Comparison of ENCODE assay signal across 16 cellular contexts in the genomic region with DNA sequence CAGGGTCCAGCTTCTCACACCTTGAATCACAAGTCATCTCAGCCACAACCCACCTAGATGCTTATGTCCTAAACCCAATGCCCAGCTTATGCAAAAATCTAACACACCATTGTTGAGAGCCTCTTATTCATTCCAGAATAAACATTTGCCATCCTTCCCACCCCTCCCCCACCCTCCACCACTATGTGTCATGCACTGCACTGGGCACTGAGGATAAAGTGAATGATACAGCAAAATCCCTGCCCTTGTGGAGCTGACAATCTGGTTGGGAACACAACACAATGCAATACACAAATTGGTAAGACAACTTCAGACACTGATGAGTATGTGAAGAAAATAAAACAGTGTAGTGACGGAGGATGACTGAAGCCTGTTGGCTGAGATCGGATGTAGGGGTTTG. TPM values are rescaled to one million over a fixed set of nuclear protein-coding genes. Genes with fewer than 3 reads are reported as not detected.
DNase-seq lines count a peak whose midpoint lies in the region; ATAC-seq, FAIRE-seq and TF ChIP-seq lines count a peak whose summit lies in the region.
"Had no signal": no experiment of that assay in that cellular context is flagged by ENCODE, and none has a peak within 500 bp of the region (broad histone marks: within the 10 kb centered on the region; RNA-seq: fewer than 3 reads in every experiment).

No MANE protein-coding gene starts in this region.

- H3K36me3 ChIP-seq in CD8-positive, alpha-beta memory T cell (ENCODE audit: insufficient read depth, low read length), result no peaks in the 10 kb centered on the region
- H3K36me3 ChIP-seq in bronchial epithelial cell (ENCODE audit: control insufficient read depth, insufficient read depth, low read length) (peaks cover 5% of the 10 kb centered on the region), BE2C (no peaks in the 10 kb centered on the region)
- H3K36me3 ChIP-seq: stomach had no signal

- H3K9me3 Mint-ChIP-seq in CD8-positive, alpha-beta memory T cell, result peaks cover 0 to 3% (median 0%) of the 10 kb centered on the region in 5 donors
- H3K9me3 Mint-ChIP-seq in HFFc6 (no peaks in the 10 kb centered on the region), naive B cell (no peaks in the 10 kb centered on the region)

- no peaks in the 10 kb centered on the region for H3K27me3 ChIP-seq in CD8-positive, alpha-beta memory T cell (ENCODE audit: insufficient read depth, low read length, poor library complexity, severe bottlenecking)
- H3K27me3 ChIP-seq in bronchial epithelial cell (ENCODE audit: control insufficient read depth, insufficient read depth, low read length), result no peaks in the 10 kb centered on the region
- H3K27me3 ChIP-seq in BE2C, result peaks cover 44% of the 10 kb centered on the region
- H3K27me3 ChIP-seq: stomach had no signal

- no peak overlapping the region for H3K4me3 ChIP-seq in CD8-positive, alpha-beta memory T cell (ENCODE audit: low read length)
- H3K4me3 ChIP-seq in bronchial epithelial cell (ENCODE audit: low read depth, low read length) (no peak overlapping the region), BE2C (ENCODE audit: low read depth, low read length) (no peak overlapping the region)
- H3K4me3 ChIP-seq: stomach had no signal

- H3K27ac ChIP-seq in CD8-positive, alpha-beta memory T cell (ENCODE audit: low read depth, low read length), result no peak overlapping the region
- H3K27ac ChIP-seq: stomach had no signal

- H3K4me1 Mint-ChIP-seq in CD8-positive, alpha-beta memory T cell, result peaks cover 35 to 42% (median 41%) of the 10 kb centered on the region in 3 donors
- H3K4me1 Mint-ChIP-seq in HFFc6 (ENCODE audit: low read depth) (peaks cover 48% of the 10 kb centered on the region), naive B cell (peaks cover 35 to 48% (median 48%) of the 10 kb centered on the region in 3 donors)

- no peak for DNase-seq in CD8-positive, alpha-beta memory T cell
- no peak for DNase-seq in HFFc6
- DNase-seq in bronchial epithelial cell (ENCODE audit: low read depth), result peak; percentile 73
- DNase-seq in naive B cell, result no peak
- DNase-seq in BE2C, result no peak
- DNase-seq in GM19238 (ENCODE audit: insufficient read length, low spot score), result no peak
- DNase-seq: activated CD8-positive, alpha-beta memory T cell treated with anti-CD3 and anti-CD28 coated beads for 24 hours; amniotic stem cell; C1 segment of cervical spinal cord; foreskin fibroblast; NCI-H2029 treated with DMSO at 0.1 percent for 48 hours; stomach had no signal

- H3K9me3 ChIP-seq in CD8-positive, alpha-beta memory T cell (ENCODE audit: low read length), result no peaks in the 10 kb centered on the region
- H3K9me3 ChIP-seq in BE2C, result no peaks in the 10 kb centered on the region; the same call in 1 of the 2 replicates
- H3K9me3 ChIP-seq: stomach had no signal

- H3K36me3 Mint-ChIP-seq in CD8-positive, alpha-beta memory T cell, result peaks cover 0 to 14% (median 0%) of the 10 kb centered on the region in 3 donors
- H3K36me3 Mint-ChIP-seq in HFFc6 (ENCODE audit: low read depth), result no peaks in the 10 kb centered on the region
- H3K36me3 Mint-ChIP-seq in naive B cell, result no peaks in the 10 kb centered on the region

- peaks cover 30% of the 10 kb centered on the region for H3K4me1 ChIP-seq in CD8-positive, alpha-beta memory T cell (ENCODE audit: insufficient read depth, low read length)
- peaks cover 4% of the 10 kb centered on the region for H3K4me1 ChIP-seq in BE2C

- H3K4me3 Mint-ChIP-seq in CD8-positive, alpha-beta memory T cell, result peak overlapping the region; percentile 15 to 93 (median 84)
- H3K4me3 Mint-ChIP-seq in HFFc6 (no peak overlapping the region), naive B cell (peak overlapping the region in 6 of 8 donors; percentile 9 to 98 (median 77))

- FAIRE-seq in bronchial epithelial cell (lab: Jason Lieb, UNC), result no peak
- FAIRE-seq: GM12892 had no signal

- H3K27me3 Mint-ChIP-seq in CD8-positive, alpha-beta memory T cell, result peaks cover 0 to 2% of the 10 kb centered on the region in 2 donors
- no peaks in the 10 kb centered on the region for H3K27me3 Mint-ChIP-seq in HFFc6 (ENCODE audit: insufficient read depth)
- no peaks in the 10 kb centered on the region for H3K27me3 Mint-ChIP-seq in naive B cell

- H3K27ac Mint-ChIP-seq in CD8-positive, alpha-beta memory T cell, result peak overlapping the region in 5 of 8 donors; percentile 53 to 95 (median 75)
- H3K27ac Mint-ChIP-seq in HFFc6, result peak overlapping the region; percentile 53
- H3K27ac Mint-ChIP-seq in naive B cell, result peak overlapping the region in 1 of 6 donors; percentile 23

- CTCF ChIA-PET in CD8-positive, alpha-beta memory T cell (lab: Charles Lee), result interaction anchor here (1.0 to 3.6 kb wide), 4 partner anchors 11 to 77 kb away, joined by 4 to 10 read pairs (median 8); no protein-coding TSS in a partner anchor

- no peak for TF ChIP-seq CTCF in HFFc6 (IDR thresholded peaks at IDR 0.05)
- TF ChIP-seq CTCF in bronchial epithelial cell (IDR thresholded peaks at IDR 0.05; ENCODE audit: insufficient read depth, low read length, severe bottlenecking), result no peak
- TF ChIP-seq CTCF in BE2C (IDR thresholded peaks at IDR 0.05; ENCODE audit: low read depth, low read length), result no peak

- POLR2A ChIA-PET in CD8-positive, alpha-beta memory T cell (lab: Charles Lee), result interaction anchor here (0.6 kb wide), 2 partner anchors 256 to 697 kb away, joined by 3 to 5 read pairs; no protein-coding TSS in a partner anchor

- ATAC-seq in naive B cell (ENCODE audit: low read depth in 2 of 2) (no peak), GM18858 (IDR thresholded peaks at IDR 0.05; ENCODE audit: unreplicated experiment) (no peak), GM19395 (IDR thresholded peaks at IDR 0.05; ENCODE audit: unreplicated experiment) (no peak)
- ATAC-seq: Right ventricle myocardium inferior had no signal

RNA-seq across cellular contexts. Expression of gene GLTP, which starts 1.4 kb away (rescaled TPM):
- 10 to 100 TPM; 39.3 to 42.7 TPM for total RNA-seq in CD8-positive, alpha-beta memory T cell
- 67.4 TPM for polyA plus RNA-seq in CD8-positive, alpha-beta memory T cell
- total RNA-seq in HFFc6 (2021; fragmentation: NEBNext Ultra II Directional; extraction: Animal tissue kit (Norgen Biotek cat#: 25700)), result 10 to 100 TPM; 77.4 to 87.9 (median 82.0) TPM
- 210 and 667 TPM in 2 replicates for total RNA-seq in bronchial epithelial cell
- polyA plus RNA-seq in naive B cell (ENCODE audit: low read depth in 6 of 6), result 10 to 100 TPM; 29.8 to 50.0 (median 40.6) TPM
- 29.7 TPM for polyA plus RNA-seq in BE2C (2012; ENCODE audit: insufficient read depth, insufficient read length, low read depth)

RNA-seq across cellular contexts. Expression of gene TCHP, which starts 18.3 kb away (rescaled TPM):
- total RNA-seq in CD8-positive, alpha-beta memory T cell, result 10 to 100 TPM; 27.7 to 28.3 TPM
- 18.6 TPM for polyA plus RNA-seq in CD8-positive, alpha-beta memory T cell
- total RNA-seq in HFFc6 (2021; fragmentation: NEBNext Ultra II Directional; extraction: Animal tissue kit (Norgen Biotek cat#: 25700)), result 10 to 100 TPM; 15.0 to 21.0 (median 18.2) TPM
- 9.2 and 18.1 TPM in 2 replicates for total RNA-seq in bronchial epithelial cell
- polyA plus RNA-seq in naive B cell (ENCODE audit: low read depth in 6 of 6), result 10 to 100 TPM in 1 of 6 donors, 1 to 10 TPM in 5; 5.6 to 10.3 (median 6.4) TPM
- 67.4 TPM for polyA plus RNA-seq in BE2C (2012; ENCODE audit: insufficient read depth, insufficient read length, low read depth)

RNA-seq across cellular contexts. Expression of gene TRPV4, which starts 48.6 kb away (rescaled TPM):
- not detected for total RNA-seq in CD8-positive, alpha-beta memory T cell
- polyA plus RNA-seq in CD8-positive, alpha-beta memory T cell, result not detected
- total RNA-seq in HFFc6 (2021; fragmentation: NEBNext Ultra II Directional; extraction: Animal tissue kit (Norgen Biotek cat#: 25700)), result 1 to 10 TPM; 1.6 to 2.5 (median 1.9) TPM
- total RNA-seq in bronchial epithelial cell, result 0.51 and 0.53 TPM in 2 replicates
- not detected for polyA plus RNA-seq in naive B cell (ENCODE audit: low read depth in 6 of 6)
- not detected for polyA plus RNA-seq in BE2C (2012; ENCODE audit: insufficient read depth, insufficient read length, low read depth)
